In the genomic region with DNA sequence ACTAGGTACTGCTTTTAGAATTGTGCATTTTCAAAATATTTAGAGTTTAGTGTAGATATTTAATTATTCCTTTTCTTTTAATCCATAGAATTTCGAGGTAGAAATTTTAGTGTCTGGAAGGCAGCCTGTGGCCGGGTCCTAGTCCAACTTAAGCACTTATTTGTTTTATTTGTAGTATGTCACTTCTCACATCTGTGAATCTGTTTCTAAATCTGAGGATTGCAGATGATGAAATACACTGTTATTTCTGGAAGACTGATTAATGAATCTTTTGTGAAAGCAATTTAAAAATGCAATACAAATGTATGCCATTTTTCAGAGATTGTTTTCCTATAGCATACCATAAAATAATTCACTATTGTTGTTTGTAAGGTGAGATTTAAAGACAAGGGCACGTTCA, we compare ENCODE assay signal across 24 cellular contexts.
"Had no signal": no experiment of that assay in that cellular context is flagged by ENCODE, and none has a peak within 500 bp of the region (broad histone marks: within the 10 kb centered on the region; RNA-seq: fewer than 3 reads in every experiment).

No MANE protein-coding gene starts in this region.

- DNase-seq: kidney; left colon; left lung; lower lobe of right lung; mammary epithelial cell; mesenchymal stem cell; naive thymus-derived CD8-positive, alpha-beta T cell; nucleus accumbens; pancreas; posterior cingulate gyrus; retina; right cardiac atrium; sigmoid colon; stimulated activated CD4-positive, alpha-beta T cell treated with anti-CD3 and anti-CD28 coated beads, Interleukin-1b, Interleukin-23, amount 100 ng/mL, for 48 hours; stimulated activated CD4-positive, alpha-beta T cell treated with anti-CD3 and anti-CD28 coated beads, Interleukin-2, amount 100 ng/mL, for 48 hours; stimulated activated CD4-positive, alpha-beta T cell treated with anti-CD3 and anti-CD28 coated beads, Interleukin-4, amount 100 ng/mL, for 4 hours; stimulated activated CD8-positive, alpha-beta memory T cell treated with anti-CD3 and anti-CD28 coated beads, Interleukin-4, amount 100 ng/mL, for 48 hours; stimulated activated naive CD4-positive, alpha-beta T cell treated with Interleukin-2 at 50 U/mL for 16 hours; stimulated activated naive CD8-positive, alpha-beta T cell treated with anti-CD3 and anti-CD28 coated beads, Interleukin-15, amount 100 ng/mL, for 72 hours; testis; thyroid gland; transverse colon; upper lobe of left lung had no signal

- ATAC-seq: left colon; left lung; lower lobe of right lung; naive thymus-derived CD8-positive, alpha-beta T cell; pancreas; right cardiac atrium; stimulated activated memory B cell treated with anti-CD40 and anti-IgM and Interleukin-4, amounts not matched to agents 10 μg/mL and 1 μg/mL and 100 μg/mL, for 72 hours; stimulated activated naive CD8-positive, alpha-beta T cell treated with anti-CD3 and anti-CD28 coated beads, Interleukin-15, amount 100 ng/mL, for 72 hours had no signal
